In the genomic region with DNA sequence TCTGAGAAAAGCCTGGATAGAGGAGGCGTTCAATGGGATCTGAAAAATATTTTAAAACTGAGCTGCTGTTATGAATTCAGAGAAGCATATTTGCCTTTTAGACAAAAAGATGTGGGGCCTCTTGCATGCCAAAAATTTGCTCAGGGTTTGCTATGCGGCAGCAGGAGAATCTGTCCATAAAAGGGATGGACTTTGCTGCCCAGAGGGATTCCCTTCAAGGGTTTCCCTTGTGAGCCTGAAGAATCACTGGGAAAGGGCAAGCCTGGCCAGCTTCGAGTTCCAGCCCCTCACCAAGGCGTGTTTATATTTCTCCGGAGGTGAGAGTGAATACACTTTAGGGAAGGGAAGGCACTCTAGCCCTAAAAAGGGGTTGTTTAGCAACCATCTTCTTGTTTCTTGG, we compare ENCODE assay signal across 18 cellular contexts. TPM values are rescaled to one million over a fixed set of nuclear protein-coding genes. Genes with fewer than 3 reads are reported as not detected.
A peak's percentile ranks its signal among the peaks of the same experiment; 100 is the strongest.
DNase-seq lines count a peak whose midpoint lies in the region; ATAC-seq, FAIRE-seq and TF ChIP-seq lines count a peak whose summit lies in the region.
"Had no signal": no experiment of that assay in that cellular context is flagged by ENCODE, and none has a peak within 500 bp of the region (broad histone marks: within the 10 kb centered on the region; RNA-seq: fewer than 3 reads in every experiment).

No MANE protein-coding gene starts in this region.

- H2BK5ac ChIP-seq in trophoblast cell (ENCODE audit: low read depth, low read length, poor library complexity) = no peak overlapping the region

- no peak overlapping the region for H4K12ac ChIP-seq in trophoblast cell (ENCODE audit: low read depth, low read length)

- H3K4ac ChIP-seq in trophoblast cell (ENCODE audit: low read depth, low read length) = no peak overlapping the region

- H4K20me1 ChIP-seq in mammary epithelial cell (ENCODE audit: insufficient read depth, low read length) = no peaks in the 10 kb centered on the region

- ATAC-seq in gastroesophageal sphincter = no peak
- ATAC-seq: naive thymus-derived CD4-positive, alpha-beta T cell had no signal

- no peak overlapping the region for H3K23ac ChIP-seq in trophoblast cell (ENCODE audit: low read length)

- no peak overlapping the region for H4K91ac ChIP-seq in trophoblast cell (ENCODE audit: low read depth, low read length)

- no peaks in the 10 kb centered on the region for H3K27me3 ChIP-seq in mammary epithelial cell (ENCODE audit: insufficient read depth, low read length)
- H3K27me3 ChIP-seq in gastroesophageal sphincter = no peaks in the 10 kb centered on the region
- no peaks in the 10 kb centered on the region for H3K27me3 ChIP-seq in trophoblast cell (ENCODE audit: insufficient read depth, low read length)
- H3K27me3 ChIP-seq: right lobe of liver had no signal

- H3K36me3 ChIP-seq in mammary epithelial cell (ENCODE audit: insufficient read depth, low read length) (no peaks in the 10 kb centered on the region), gastroesophageal sphincter (no peaks in the 10 kb centered on the region), trophoblast cell (ENCODE audit: control insufficient read depth in 1 of 2, insufficient read depth in 2 of 2, low read length in 2 of 2) (no peaks in the 10 kb centered on the region)
- H3K36me3 ChIP-seq: right lobe of liver had no signal

- in situ Hi-C loops in mammary epithelial cell (cut with MboI; ENCODE audit: low sequenced_read_pairs in 2 of 2) = no loop called here

- H3K79me2 ChIP-seq in mammary epithelial cell (ENCODE audit: insufficient read depth, low read length) (no peaks in the 10 kb centered on the region), trophoblast cell (ENCODE audit: control insufficient read depth, insufficient read depth, low read length, poor library complexity) (no peaks in the 10 kb centered on the region)
- H3K79me2 ChIP-seq: parathyroid adenoma had no signal

- no peak overlapping the region for H3K14ac ChIP-seq in trophoblast cell (ENCODE audit: low read length)

- TF ChIP-seq POLR2A in gastroesophageal sphincter (IDR thresholded peaks at IDR 0.05) (no peak), GM12891 (IDR thresholded peaks at IDR 0.05; ENCODE audit: low read depth, low read length) (no peak)

- H3K4me2 ChIP-seq in mammary epithelial cell (ENCODE audit: insufficient read depth, low read depth, low read length) = no peak overlapping the region
- H3K4me2 ChIP-seq in trophoblast cell (ENCODE audit: low read length) = no peak overlapping the region

- H4K8ac ChIP-seq in trophoblast cell (ENCODE audit: low read depth, low read length) = no peak overlapping the region

- H2BK120ac ChIP-seq in trophoblast cell (ENCODE audit: insufficient read depth, low read length, poor library complexity) = no peak overlapping the region

- H3K18ac ChIP-seq in trophoblast cell (ENCODE audit: low read length) = no peak overlapping the region

- no peak for TF ChIP-seq EP300 in gastroesophageal sphincter (IDR thresholded peaks at IDR 0.05)

- no peak overlapping the region for H2AK5ac ChIP-seq in trophoblast cell (ENCODE audit: low read length)

- H2AFZ ChIP-seq in mammary epithelial cell (ENCODE audit: low read depth, low read length) (peak overlapping the region; percentile 60), trophoblast cell (ENCODE audit: insufficient read depth, low read length, poor library complexity) (no peak overlapping the region)
- H2AFZ ChIP-seq: parathyroid adenoma had no signal

- dilution Hi-C loops in mammary epithelial cell (cut with HindIII; ENCODE audit: low sequenced_read_pairs) = loop anchor here (5.0 kb wide), 1 partner anchor 63 kb away; no protein-coding TSS in a partner anchor

- H3K9ac ChIP-seq in mammary epithelial cell (ENCODE audit: insufficient read depth, low read length) = no peak overlapping the region
- H3K9ac ChIP-seq in trophoblast cell (ENCODE audit: low read length) = no peak overlapping the region
- H3K9ac ChIP-seq: parathyroid adenoma had no signal

- no peak for FAIRE-seq in GM12891 (lab: Jason Lieb, UNC)
- FAIRE-seq: endometrium had no signal

- peak overlapping the region; percentile 56 for H2BK12ac ChIP-seq in trophoblast cell (ENCODE audit: low read length)

- H3K4me1 ChIP-seq in mammary epithelial cell (ENCODE audit: insufficient read depth, low read length) (no peaks in the 10 kb centered on the region), gastroesophageal sphincter (peaks cover 25 to 86% (median 28%) of the 10 kb centered on the region in 3 donors), trophoblast cell (ENCODE audit: control insufficient read depth in 1 of 2, insufficient read depth in 2 of 2, low read length in 2 of 2) (peaks cover 0 to 6% of the 10 kb centered on the region in 2 experiments)
- H3K4me1 ChIP-seq: parathyroid adenoma had no signal

- TF ChIP-seq CTCF in mammary epithelial cell (conservative IDR thresholded peaks at IDR 0.05 in 1 of 2, IDR thresholded peaks at IDR 0.05 in 1 of 2; ENCODE audit: extremely low read depth in 1 of 2, insufficient read depth in 1 of 2, low read depth in 1 of 2, low read length in 2 of 2) (no peak), gastroesophageal sphincter (IDR thresholded peaks at IDR 0.05) (no peak)

- DNase-seq in mammary epithelial cell = no peak
- no peak for DNase-seq in trophoblast cell
- DNase-seq in ureter (ENCODE audit: low spot score) = peak; percentile 47
- no peak for DNase-seq in GM12891 (ENCODE audit: insufficient read length, low spot score)
- DNase-seq in Kasumi-1 (lab: John Stamatoyannopoulos, UW) = no peak
- DNase-seq in DMS153 (lab: John Stamatoyannopoulos, UW) = no peak
- DNase-seq: activated CD4-positive, alpha-beta T cell treated with anti-CD3 and anti-CD28 coated beads for 4 hours; activated gamma-delta T cell treated with Interleukin-2 at 50 U/mL for 16 hours; activated T-cell treated with anti-CD3 and anti-CD28 coated beads, Interleukin-2, amount 50 U/mL, for 24 hours; naive thymus-derived CD4-positive, alpha-beta T cell; NCI-H1105; NCI-H2029 treated with DMSO at 0.1 percent for 48 hours; NCI-H345; right lobe of liver had no signal

- H3K4me3 ChIP-seq in mammary epithelial cell (replicated peaks in 1 of 3; ENCODE audit: insufficient read depth in 1 of 3, low read depth in 2 of 3, low read length in 3 of 3) = no peak overlapping the region
- H3K4me3 ChIP-seq in gastroesophageal sphincter = no peak overlapping the region
- no peak overlapping the region for H3K4me3 ChIP-seq in trophoblast cell (ENCODE audit: low read depth, low read length)
- H3K4me3 ChIP-seq: right lobe of liver had no signal

- no peak overlapping the region for H3K27ac ChIP-seq in mammary epithelial cell (ENCODE audit: insufficient read depth, low read depth, low read length)
- peak overlapping the region; percentile 82 to 87 (median 85) for H3K27ac ChIP-seq in gastroesophageal sphincter
- H3K27ac ChIP-seq in trophoblast cell (ENCODE audit: low read depth, low read length) = no peak overlapping the region
- H3K27ac ChIP-seq: HL-60, parathyroid adenoma, right lobe of liver had no signal

- intact Hi-C loops in mammary epithelial cell (cut with micrococcal nuclease) = loop anchor here (1.0 to 2.0 kb wide), 4 partner anchors 31 to 230 kb away; a partner anchor contains a TSS

- CTCF ChIA-PET in mammary epithelial cell (lab: Charles Lee; ENCODE audit: low non-redundant PET) = no interaction called here

- WGBS in mammary epithelial cell (ENCODE audit: low coverage, missing lambda C conversion rate) = 43% methylated on average over 4 of the region's 5 CpGs
- 15 to 20% methylated on average over 2 to 5 of the region's 5 CpGs for WGBS in gastroesophageal sphincter (ENCODE audit: low coverage in 1 of 2), 2 donors
- no CpG with 5 or more reads among the region's 5 CpGs for WGBS in trophoblast cell (ENCODE audit: extremely low coverage, insufficient coverage, insufficient read length)

- BruUV-seq in mammary epithelial cell (replicated peaks; lab: Mats Ljungman, UMichigan) = no TSS peak

- H3K79me1 ChIP-seq in trophoblast cell (ENCODE audit: low read length) = peaks cover 7% of the 10 kb centered on the region

- H3K9me3 ChIP-seq in mammary epithelial cell (replicated peaks; ENCODE audit: insufficient read depth, low read length) = no peaks in the 10 kb centered on the region
- H3K9me3 ChIP-seq in gastroesophageal sphincter = no peaks in the 10 kb centered on the region
- H3K9me3 ChIP-seq in trophoblast cell (ENCODE audit: insufficient read depth, low read depth, low read length) = no peaks in the 10 kb centered on the region
- H3K9me3 ChIP-seq: right lobe of liver had no signal

TF ChIP-seq in GM12891, 5 proteins besides CTCF, POLR2A, EP300 and RAD21:
- no peak for TF ChIP-seq SPI1 (IDR thresholded peaks at IDR 0.05; ENCODE audit: low read depth, low read length)
- no peak for TF ChIP-seq PAX5 (IDR thresholded peaks at IDR 0.05; ENCODE audit: insufficient read depth, low read length, severe bottlenecking)
- TF ChIP-seq POLR2AphosphoS5 (IDR thresholded peaks at IDR 0.05; ENCODE audit: low read depth, low read length) = no peak
- no peak for TF ChIP-seq TAF1 (IDR thresholded peaks at IDR 0.05; ENCODE audit: low read depth, low read length)

RNA-seq across cellular contexts. Expression of a gene that starts 55.5 kb away (rescaled TPM):
- total RNA-seq in mammary epithelial cell (100 to 1,000 TPM; 251 to 445 TPM), gastroesophageal sphincter (1,000 to 10,000 TPM; 1,513 to 2,575 (median 1,808) TPM), ureter (389 TPM)
- 151 TPM for polyA plus RNA-seq in mammary epithelial cell
- 182 TPM for polyA minus RNA-seq in mammary epithelial cell
- 510 and 518 TPM in 2 replicates for polyA plus RNA-seq in trophoblast cell (2013)
- polyA plus RNA-seq in GM12891 (2012; ENCODE audit: low read depth, missing spikeins) = 1.2 TPM

Comparison
In these comparisons a context has a peak if more than half of its experiments do, and no peak if none do; other contexts are left out.
1. H3K27ac ChIP-seq: peak in gastroesophageal sphincter (4 of 4); none in mammary epithelial cell (single experiment) and trophoblast cell (single experiment).